19 cellular contexts compared by ENCODE assay signal in genomic region chr9:133848471-133848870, GRCh38.
A peak's percentile ranks its signal among the peaks of the same experiment; 100 is the strongest.
DNase-seq lines count a peak whose midpoint lies in the region; ATAC-seq and TF ChIP-seq lines count a peak whose summit lies in the region.
"Had no signal": no experiment of that assay in that cellular context is flagged by ENCODE, and none has a peak within 500 bp of the region (broad histone marks: within the 10 kb centered on the region; RNA-seq: fewer than 3 reads in every experiment).

No MANE protein-coding gene starts in this region.

- CTCF ChIA-PET in WTC11 (lab: Charles Lee), result interaction anchor here (1.1 kb wide), 1 partner anchor 28 kb away, joined by 3 read pairs; no protein-coding TSS in a partner anchor

- no peaks in the 10 kb centered on the region for H3K36me3 ChIP-seq in smooth muscle cell (ENCODE audit: low read depth)
- H3K36me3 ChIP-seq: HAP-1 had no signal

- H3K4me2 ChIP-seq in smooth muscle cell, result no peak overlapping the region

- H3K4me3 ChIP-seq in smooth muscle cell, result no peak overlapping the region
- H3K4me3 ChIP-seq: BLaER1 treated with 17β-estradiol and CSF1 and Interleukin-3, amounts not matched to agents 10 nM and 100 nM; HAP-1; SJCRH30 had no signal

- H3K4me1 Mint-ChIP-seq in WTC11, result 0 out of 2 replicates have a peak, but pooled peaks cover 6% of the 10 kb centered on the region
- H3K4me1 Mint-ChIP-seq in immature natural killer cell, result peaks cover 0 to 2% of the 10 kb centered on the region in 2 donors

- no peak overlapping the region for H3K9ac ChIP-seq in smooth muscle cell (ENCODE audit: low read depth)
- H3K9ac ChIP-seq: BLaER1 treated with 17β-estradiol and CSF1 and Interleukin-3, amounts not matched to agents 10 nM and 100 nM had no signal

- peaks cover 51% of the 10 kb centered on the region for H3K79me2 ChIP-seq in smooth muscle cell (ENCODE audit: low read depth)

- H3K4me1 ChIP-seq in smooth muscle cell (ENCODE audit: low read depth), result no peaks in the 10 kb centered on the region
- H3K4me1 ChIP-seq: HAP-1 had no signal

- no peak for ATAC-seq in WTC11
- no peak for ATAC-seq in GM19035 (IDR thresholded peaks at IDR 0.05; ENCODE audit: unreplicated experiment)
- ATAC-seq: PC-3 had no signal

- POLR2A ChIA-PET in WTC11 (lab: Charles Lee), result no interaction called here

- H3K4me3 Mint-ChIP-seq in WTC11 (no peak overlapping the region), immature natural killer cell (no peak overlapping the region)
- H3K4me3 Mint-ChIP-seq: CD8-positive, alpha-beta memory T cell had no signal

- no peak for TF ChIP-seq CTCF in WTC11 (IDR thresholded peaks at IDR 0.05)
- TF ChIP-seq CTCF in smooth muscle cell (IDR thresholded peaks at IDR 0.05; ENCODE audit: borderline replicate concordance, insufficient read depth, poor library complexity, severe bottlenecking), result no peak

- no peaks in the 10 kb centered on the region for H3K9me3 ChIP-seq in smooth muscle cell (replicated peaks; ENCODE audit: low read depth)
- H3K9me3 ChIP-seq: BLaER1 treated with 17β-estradiol and CSF1 and Interleukin-3, amounts not matched to agents 10 nM and 100 nM; HAP-1; SJCRH30 had no signal

- H3K27ac Mint-ChIP-seq in WTC11 (0 out of 2 replicates have a peak overlapping the region, but pooled peaks have one; percentile 33), immature natural killer cell (no peak overlapping the region)

- H3K27me3 ChIP-seq in smooth muscle cell (ENCODE audit: low read depth), result no peaks in the 10 kb centered on the region
- H3K27me3 ChIP-seq: BLaER1 treated with 17β-estradiol and CSF1 and Interleukin-3, amounts not matched to agents 10 nM and 100 nM; SJCRH30 had no signal

- DNase-seq in NCI-H82 (lab: John Stamatoyannopoulos, UW) (peak; percentile 26), NCI-H82 treated with DMSO at 0.1 percent for 48 hours (lab: John Stamatoyannopoulos, UW; ENCODE audit: unreplicated experiment) (no peak), DMS 273 treated with DMSO at 0.1 percent for 48 hours (lab: John Stamatoyannopoulos, UW) (peak; percentile 48), WTC11 (ENCODE audit: low spot score) (no peak), retina (peak; percentile 75), immature natural killer cell (no peak), smooth muscle cell (lab: John Stamatoyannopoulos, UW; ENCODE audit: unreplicated experiment) (no peak)
- DNase-seq: CD8-positive, alpha-beta memory T cell; DMS79 treated with DMSO at 0.1 percent for 48 hours; NCI-H1092 treated with DMSO at 0.1 percent for 48 hours; NCI-H146; NCI-H2081 treated with DMSO at 0.1 percent for 48 hours; NCI-H345; PC-3; RPMI8226; SJCRH30 had no signal

- H2AFZ ChIP-seq in smooth muscle cell (ENCODE audit: low read depth), result no peak overlapping the region

- H3K36me3 Mint-ChIP-seq in WTC11, result no peaks in the 10 kb centered on the region
- H3K36me3 Mint-ChIP-seq in immature natural killer cell, result no peaks in the 10 kb centered on the region
- H3K36me3 Mint-ChIP-seq: CD8-positive, alpha-beta memory T cell had no signal

- no peaks in the 10 kb centered on the region for H3K27me3 Mint-ChIP-seq in WTC11 (ENCODE audit: low read depth)
- H3K27me3 Mint-ChIP-seq in immature natural killer cell (ENCODE audit: low read depth in 3 of 3), result peaks cover 0 to 4% (median 0%) of the 10 kb centered on the region in 3 donors

- peaks cover 7% of the 10 kb centered on the region for H3F3A ChIP-seq in smooth muscle cell (ENCODE audit: low read depth)

- no peak overlapping the region for H3K27ac ChIP-seq in smooth muscle cell (ENCODE audit: low read depth)
- H3K27ac ChIP-seq: SJCRH30 had no signal

- no peaks in the 10 kb centered on the region for H3K9me3 Mint-ChIP-seq in WTC11
- H3K9me3 Mint-ChIP-seq in immature natural killer cell, result no peaks in the 10 kb centered on the region
- H3K9me3 Mint-ChIP-seq: CD8-positive, alpha-beta memory T cell had no signal

- H4K20me1 ChIP-seq in smooth muscle cell (ENCODE audit: low read depth), result peaks cover 72% of the 10 kb centered on the region

- WGBS in smooth muscle cell (ENCODE audit: low lambda C conversion rate), result 97% methylated on average over 13 of the region's 13 CpGs

TF ChIP-seq in WTC11, 78 proteins besides CTCF, POLR2A, EP300 and RAD21 (continues in another document):
- TF ChIP-seq CBFB (CRISPR knock-in tag; IDR thresholded peaks at IDR 0.05; ENCODE audit: low read depth) (no peak), ZNF263 (CRISPR knock-in tag; IDR thresholded peaks at IDR 0.05; ENCODE audit: low read depth) (no peak), ZNF396 (CRISPR knock-in tag; IDR thresholded peaks at IDR 0.05; ENCODE audit: borderline replicate concordance) (no peak), JUN (CRISPR knock-in tag; IDR thresholded peaks at IDR 0.05) (no peak), FOXP4 (CRISPR knock-in tag; IDR thresholded peaks at IDR 0.05) (no peak)
- TF ChIP-seq, protein P1, sequence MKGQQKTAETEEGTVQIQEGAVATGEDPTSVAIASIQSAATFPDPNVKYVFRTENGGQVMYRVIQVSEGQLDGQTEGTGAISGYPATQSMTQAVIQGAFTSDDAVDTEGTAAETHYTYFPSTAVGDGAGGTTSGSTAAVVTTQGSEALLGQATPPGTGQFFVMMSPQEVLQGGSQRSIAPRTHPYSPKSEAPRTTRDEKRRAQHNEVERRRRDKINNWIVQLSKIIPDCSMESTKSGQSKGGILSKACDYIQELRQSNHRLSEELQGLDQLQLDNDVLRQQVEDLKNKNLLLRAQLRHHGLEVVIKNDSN (CRISPR knock-in tag; IDR thresholded peaks at IDR 0.05), result no peak
- TF ChIP-seq, protein P2, sequence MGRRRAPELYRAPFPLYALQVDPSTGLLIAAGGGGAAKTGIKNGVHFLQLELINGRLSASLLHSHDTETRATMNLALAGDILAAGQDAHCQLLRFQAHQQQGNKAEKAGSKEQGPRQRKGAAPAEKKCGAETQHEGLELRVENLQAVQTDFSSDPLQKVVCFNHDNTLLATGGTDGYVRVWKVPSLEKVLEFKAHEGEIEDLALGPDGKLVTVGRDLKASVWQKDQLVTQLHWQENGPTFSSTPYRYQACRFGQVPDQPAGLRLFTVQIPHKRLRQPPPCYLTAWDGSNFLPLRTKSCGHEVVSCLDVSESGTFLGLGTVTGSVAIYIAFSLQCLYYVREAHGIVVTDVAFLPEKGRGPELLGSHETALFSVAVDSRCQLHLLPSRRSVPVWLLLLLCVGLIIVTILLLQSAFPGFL (CRISPR knock-in tag; IDR thresholded peaks at IDR 0.05; ENCODE audit: borderline replicate concordance), result no peak
- TF ChIP-seq, protein P3, sequence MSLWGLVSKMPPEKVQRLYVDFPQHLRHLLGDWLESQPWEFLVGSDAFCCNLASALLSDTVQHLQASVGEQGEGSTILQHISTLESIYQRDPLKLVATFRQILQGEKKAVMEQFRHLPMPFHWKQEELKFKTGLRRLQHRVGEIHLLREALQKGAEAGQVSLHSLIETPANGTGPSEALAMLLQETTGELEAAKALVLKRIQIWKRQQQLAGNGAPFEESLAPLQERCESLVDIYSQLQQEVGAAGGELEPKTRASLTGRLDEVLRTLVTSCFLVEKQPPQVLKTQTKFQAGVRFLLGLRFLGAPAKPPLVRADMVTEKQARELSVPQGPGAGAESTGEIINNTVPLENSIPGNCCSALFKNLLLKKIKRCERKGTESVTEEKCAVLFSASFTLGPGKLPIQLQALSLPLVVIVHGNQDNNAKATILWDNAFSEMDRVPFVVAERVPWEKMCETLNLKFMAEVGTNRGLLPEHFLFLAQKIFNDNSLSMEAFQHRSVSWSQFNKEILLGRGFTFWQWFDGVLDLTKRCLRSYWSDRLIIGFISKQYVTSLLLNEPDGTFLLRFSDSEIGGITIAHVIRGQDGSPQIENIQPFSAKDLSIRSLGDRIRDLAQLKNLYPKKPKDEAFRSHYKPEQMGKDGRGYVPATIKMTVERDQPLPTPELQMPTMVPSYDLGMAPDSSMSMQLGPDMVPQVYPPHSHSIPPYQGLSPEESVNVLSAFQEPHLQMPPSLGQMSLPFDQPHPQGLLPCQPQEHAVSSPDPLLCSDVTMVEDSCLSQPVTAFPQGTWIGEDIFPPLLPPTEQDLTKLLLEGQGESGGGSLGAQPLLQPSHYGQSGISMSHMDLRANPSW (CRISPR knock-in tag; conservative IDR thresholded peaks at IDR 0.05; ENCODE audit: low read depth), result no peak

Comparison
In these comparisons a context has a peak if more than half of its experiments do, and no peak if none do; other contexts are left out.
1. DNase-seq: peak in NCI-H82 (single experiment), DMS 273 treated with DMSO at 0.1 percent for 48 hours (single experiment) and retina (single experiment); none in NCI-H82 treated with DMSO at 0.1 percent for 48 hours (single experiment), WTC11 (single experiment), immature natural killer cell (0 of 3) and smooth muscle cell (single experiment).